In genomic region chr6:165850434-165851019, GRCh38 we compare ENCODE assay signal across 8 cellular contexts.
DNase-seq lines count a peak whose midpoint lies in the region; ATAC-seq, FAIRE-seq and TF ChIP-seq lines count a peak whose summit lies in the region.

No MANE protein-coding gene starts in this region.

- intact Hi-C loops in activated B cell treated with CpG ODN at 0.5 μM for 24 hours (cut with micrococcal nuclease), result loop anchor here (1.0 kb wide), 1 partner anchor 121 kb away; no protein-coding TSS in a partner anchor
- intact Hi-C loops in HepG2 (cut with micrococcal nuclease; ENCODE audit: unreplicated experiment), result loop anchor here (1.0 kb wide), 1 partner anchor 121 kb away; no protein-coding TSS in a partner anchor

- no peaks in the 10 kb centered on the region for H3K4me1 ChIP-seq in HepG2 (ENCODE audit: insufficient read depth, low read length)

- BruUV-seq in HepG2 (replicated peaks; lab: Mats Ljungman, UMichigan), result no TSS peak

- H3K27ac Mint-ChIP-seq in HFFc6 (no peak overlapping the region), activated B cell treated with CpG ODN at 0.5 μM for 24 hours (no peak overlapping the region), chondrocyte (ENCODE audit: unreplicated experiment) (no peak overlapping the region)

- TF ChIP-seq CTCF in HFFc6 (IDR thresholded peaks at IDR 0.05) (peak; percentile 96), activated B cell treated with CpG ODN at 0.5 μM for 24 hours (IDR thresholded peaks at IDR 0.05) (peak; percentile 72), chondrocyte (IDR thresholded peaks at IDR 0.05) (peak; percentile 99), HepG2 (CRISPR knock-in tag; IDR thresholded peaks at IDR 0.05) (peak; percentile 88)

- TF ChIP-seq EP300 in HepG2 (IDR thresholded peaks at IDR 0.05; ENCODE audit: low read depth in 2 of 2, low read length in 2 of 2) (no peak), HepG2 (CRISPR knock-in tag; IDR thresholded peaks at IDR 0.05; ENCODE audit: borderline replicate concordance) (no peak)

- no peak overlapping the region for H3K9ac ChIP-seq in HepG2 (ENCODE audit: insufficient read depth, low read depth, low read length)

- H3K36me3 Mint-ChIP-seq in HFFc6 (ENCODE audit: low read depth) (no peaks in the 10 kb centered on the region), activated B cell treated with CpG ODN at 0.5 μM for 24 hours (ENCODE audit: low read depth) (no peaks in the 10 kb centered on the region), chondrocyte (ENCODE audit: low read depth) (peaks cover 2% of the 10 kb centered on the region)

- no peak overlapping the region for H3K4me2 ChIP-seq in HepG2 (ENCODE audit: low read depth, low read length)

- ATAC-seq in activated B cell treated with CpG ODN at 0.5 μM for 24 hours (ENCODE audit: low read depth) (peak; percentile 42), HepG2 (peak; percentile 88)

- H3K4me3 Mint-ChIP-seq in HFFc6 (peak overlapping the region; percentile 66; the same call in 1 of the 2 replicates), activated B cell treated with CpG ODN at 0.5 μM for 24 hours (no peak overlapping the region), chondrocyte (ENCODE audit: unreplicated experiment) (peak overlapping the region; percentile 56)

- no peaks in the 10 kb centered on the region for H3K79me2 ChIP-seq in HepG2 (ENCODE audit: insufficient read depth, low read length)

- POLR2A ChIA-PET in activated B cell treated with CpG ODN at 0.5 μM for 24 hours (lab: Charles Lee) (interaction anchor here (0.6 kb wide), 1 partner anchor 157 kb away, joined by 3 read pairs; no protein-coding TSS in a partner anchor), HepG2 (lab: Yijun Ruan, JAX) (no interaction called here)

- under 1% methylated on average over 9 of the region's 9 CpGs for WGBS in HepG2 (ENCODE audit: low lambda C conversion rate)

- H2AFZ ChIP-seq in HepG2 (ENCODE audit: low read length), result no peak overlapping the region

- TF ChIP-seq RAD21 in HepG2 (CRISPR knock-in tag; IDR thresholded peaks at IDR 0.05), result peak; percentile 73

- peak; percentile 87 for FAIRE-seq in HepG2 (lab: Jason Lieb, UNC)

- in situ Hi-C loops in HepG2 (cut with HindIII; ENCODE audit: extremely low pct_ligation_motif_present, low pct_unique_long_range_greater_than_20kb), result loop anchor here (5.0 kb wide), 1 partner anchor 118 kb away; no protein-coding TSS in a partner anchor

- CTCF ChIA-PET in activated B cell treated with CpG ODN at 0.5 μM for 24 hours (lab: Charles Lee), result interaction anchor here (1.4 to 2.0 kb wide), 2 partner anchors 9 to 10 kb away, joined by 5 to 8 read pairs; no protein-coding TSS in a partner anchor
- CTCF ChIA-PET in HepG2 (lab: Yijun Ruan, JAX; ENCODE audit: low intra/inter-chr PET ratio, low total read pairs), result interaction anchor here (2.0 to 2.4 kb wide), 2 partner anchors 121 to 411 kb away, joined by 11 to 16 read pairs; no protein-coding TSS in a partner anchor

- no peak overlapping the region for H3K27ac ChIP-seq in HepG2 (ENCODE audit: extremely low read length, insufficient read depth, low read length)

- H3K9me3 ChIP-seq in HepG2 (ENCODE audit: low read length), result no peaks in the 10 kb centered on the region

- H3K9me3 Mint-ChIP-seq in HFFc6, result peaks cover 8% of the 10 kb centered on the region; the same call in 1 of the 2 replicates
- H3K9me3 Mint-ChIP-seq in activated B cell treated with CpG ODN at 0.5 μM for 24 hours, result no peaks in the 10 kb centered on the region
- H3K9me3 Mint-ChIP-seq in chondrocyte (ENCODE audit: low read depth), result no peaks in the 10 kb centered on the region

- H3K36me3 ChIP-seq in HepG2 (replicated peaks in 1 of 2; ENCODE audit: control insufficient read depth in 1 of 2, insufficient read depth in 2 of 2, low read length in 2 of 2), result no peaks in the 10 kb centered on the region

- H3K4me3 ChIP-seq in HepG2 (replicated peaks in 1 of 3; ENCODE audit: insufficient read depth in 1 of 3, low read depth in 2 of 3, low read length in 3 of 3), result no peak overlapping the region

- H3K4me1 Mint-ChIP-seq in HFFc6 (ENCODE audit: low read depth), result no peaks in the 10 kb centered on the region
- H3K4me1 Mint-ChIP-seq in activated B cell treated with CpG ODN at 0.5 μM for 24 hours, result no peaks in the 10 kb centered on the region
- peaks cover 7% of the 10 kb centered on the region for H3K4me1 Mint-ChIP-seq in chondrocyte (ENCODE audit: low read depth)

- TF ChIP-seq POLR2A in HepG2 (IDR thresholded peaks at IDR 0.05; ENCODE audit: insufficient read depth in 1 of 2, low read depth in 2 of 2, low read length in 2 of 2), result no peak

- H4K20me1 ChIP-seq in HepG2 (ENCODE audit: insufficient read depth, low read length), result no peaks in the 10 kb centered on the region

- DNase-seq in NCI-H524 (lab: John Stamatoyannopoulos, UW) (peak; percentile 33 to 68), NCI-H524 treated with DMSO at 0.1 percent for 48 hours (lab: John Stamatoyannopoulos, UW) (no peak), HFFc6 (peak; percentile 25), NCI-H1092 (lab: John Stamatoyannopoulos, UW) (peak; percentile 55), activated B cell treated with CpG ODN at 0.5 μM for 24 hours (peak; percentile 42), chondrocyte (ENCODE audit: low spot score) (no peak), HepG2 (ENCODE audit: low spot score) (peak; percentile 27)
- peak in 2 of 3 experiments; percentile 25 to 60 for DNase-seq in stimulated activated CD4-positive, alpha-beta T cell treated with anti-CD3 and anti-CD28 coated beads, TNF-alpha, amount 100 ng/mL, for 24 hours (ENCODE audit: low read depth in 3 of 3)

- peaks cover 10 to 63% of the 10 kb centered on the region in 2 experiments for H3K27me3 ChIP-seq in HepG2 (ENCODE audit: control insufficient read depth in 1 of 2, insufficient read depth in 2 of 2, low read length in 2 of 2)

- peaks cover 4% of the 10 kb centered on the region for H3K27me3 Mint-ChIP-seq in HFFc6 (ENCODE audit: insufficient read depth)
- H3K27me3 Mint-ChIP-seq in activated B cell treated with CpG ODN at 0.5 μM for 24 hours, result peaks cover 50% of the 10 kb centered on the region
- H3K27me3 Mint-ChIP-seq in chondrocyte (ENCODE audit: low read depth), result peaks cover 20% of the 10 kb centered on the region

TF ChIP-seq in HepG2, 621 proteins besides CTCF, POLR2A, EP300 and RAD21 (continues in another document):
- 0 out of 2 replicates have a peak, but pooled peaks have one; percentile 20 for TF ChIP-seq FOSL2 (CRISPR knock-in tag; IDR thresholded peaks at IDR 0.05)
- peak; percentile 33; the same call in 1 of the 2 replicates for TF ChIP-seq ELF3 (CRISPR knock-in tag; IDR thresholded peaks at IDR 0.05)
- TF ChIP-seq RBM22 (optimal IDR thresholded peaks at IDR 0.05; ENCODE audit: low read length), result no peak
- TF ChIP-seq ZFP36 (IDR thresholded peaks at IDR 0.05; ENCODE audit: borderline replicate concordance, low read depth, low read length, partially characterized antibody), result peak; percentile 46
- TF ChIP-seq STAG1 (CRISPR knock-in tag; IDR thresholded peaks at IDR 0.05), result peak; percentile 82
- TF ChIP-seq FOXP1 (IDR thresholded peaks at IDR 0.05), result no peak
- TF ChIP-seq FOXP1 (CRISPR knock-in tag; IDR thresholded peaks at IDR 0.05), result no peak
- TF ChIP-seq XRCC5 (optimal IDR thresholded peaks at IDR 0.05; ENCODE audit: low read length), result peak; percentile 57

Comparison
In these comparisons a context has a peak if more than half of its experiments do, and no peak if none do; other contexts are left out.
1. DNase-seq: peak in NCI-H524 (2 of 2), HFFc6 (single experiment), NCI-H1092 (single experiment), activated B cell treated with CpG ODN at 0.5 μM for 24 hours (single experiment), HepG2 (single experiment) and stimulated activated CD4-positive, alpha-beta T cell treated with anti-CD3 and anti-CD28 coated beads, TNF-alpha, amount 100 ng/mL, for 24 hours (2 of 3); none in NCI-H524 treated with DMSO at 0.1 percent for 48 hours (single experiment) and chondrocyte (single experiment).
2. Peak in every context shown above with its lines, with median percentiles within 50 percentile points of each other: CTCF ChIP-seq.